In genomic region chr7:27662490-27663205, GRCh38 we compare ENCODE assay signal across 1 cellular context.
TF ChIP-seq lines count a peak whose summit lies in the region.

HIBADH (minus strand) TSS chr7:27662883; CDS start chr7:27662788, 95 bp downstream.

TF ChIP-seq in K562, 482 proteins besides CTCF, POLR2A, EP300 and RAD21 (continued from another document and continues in another):
- TF ChIP-seq, protein P1, sequence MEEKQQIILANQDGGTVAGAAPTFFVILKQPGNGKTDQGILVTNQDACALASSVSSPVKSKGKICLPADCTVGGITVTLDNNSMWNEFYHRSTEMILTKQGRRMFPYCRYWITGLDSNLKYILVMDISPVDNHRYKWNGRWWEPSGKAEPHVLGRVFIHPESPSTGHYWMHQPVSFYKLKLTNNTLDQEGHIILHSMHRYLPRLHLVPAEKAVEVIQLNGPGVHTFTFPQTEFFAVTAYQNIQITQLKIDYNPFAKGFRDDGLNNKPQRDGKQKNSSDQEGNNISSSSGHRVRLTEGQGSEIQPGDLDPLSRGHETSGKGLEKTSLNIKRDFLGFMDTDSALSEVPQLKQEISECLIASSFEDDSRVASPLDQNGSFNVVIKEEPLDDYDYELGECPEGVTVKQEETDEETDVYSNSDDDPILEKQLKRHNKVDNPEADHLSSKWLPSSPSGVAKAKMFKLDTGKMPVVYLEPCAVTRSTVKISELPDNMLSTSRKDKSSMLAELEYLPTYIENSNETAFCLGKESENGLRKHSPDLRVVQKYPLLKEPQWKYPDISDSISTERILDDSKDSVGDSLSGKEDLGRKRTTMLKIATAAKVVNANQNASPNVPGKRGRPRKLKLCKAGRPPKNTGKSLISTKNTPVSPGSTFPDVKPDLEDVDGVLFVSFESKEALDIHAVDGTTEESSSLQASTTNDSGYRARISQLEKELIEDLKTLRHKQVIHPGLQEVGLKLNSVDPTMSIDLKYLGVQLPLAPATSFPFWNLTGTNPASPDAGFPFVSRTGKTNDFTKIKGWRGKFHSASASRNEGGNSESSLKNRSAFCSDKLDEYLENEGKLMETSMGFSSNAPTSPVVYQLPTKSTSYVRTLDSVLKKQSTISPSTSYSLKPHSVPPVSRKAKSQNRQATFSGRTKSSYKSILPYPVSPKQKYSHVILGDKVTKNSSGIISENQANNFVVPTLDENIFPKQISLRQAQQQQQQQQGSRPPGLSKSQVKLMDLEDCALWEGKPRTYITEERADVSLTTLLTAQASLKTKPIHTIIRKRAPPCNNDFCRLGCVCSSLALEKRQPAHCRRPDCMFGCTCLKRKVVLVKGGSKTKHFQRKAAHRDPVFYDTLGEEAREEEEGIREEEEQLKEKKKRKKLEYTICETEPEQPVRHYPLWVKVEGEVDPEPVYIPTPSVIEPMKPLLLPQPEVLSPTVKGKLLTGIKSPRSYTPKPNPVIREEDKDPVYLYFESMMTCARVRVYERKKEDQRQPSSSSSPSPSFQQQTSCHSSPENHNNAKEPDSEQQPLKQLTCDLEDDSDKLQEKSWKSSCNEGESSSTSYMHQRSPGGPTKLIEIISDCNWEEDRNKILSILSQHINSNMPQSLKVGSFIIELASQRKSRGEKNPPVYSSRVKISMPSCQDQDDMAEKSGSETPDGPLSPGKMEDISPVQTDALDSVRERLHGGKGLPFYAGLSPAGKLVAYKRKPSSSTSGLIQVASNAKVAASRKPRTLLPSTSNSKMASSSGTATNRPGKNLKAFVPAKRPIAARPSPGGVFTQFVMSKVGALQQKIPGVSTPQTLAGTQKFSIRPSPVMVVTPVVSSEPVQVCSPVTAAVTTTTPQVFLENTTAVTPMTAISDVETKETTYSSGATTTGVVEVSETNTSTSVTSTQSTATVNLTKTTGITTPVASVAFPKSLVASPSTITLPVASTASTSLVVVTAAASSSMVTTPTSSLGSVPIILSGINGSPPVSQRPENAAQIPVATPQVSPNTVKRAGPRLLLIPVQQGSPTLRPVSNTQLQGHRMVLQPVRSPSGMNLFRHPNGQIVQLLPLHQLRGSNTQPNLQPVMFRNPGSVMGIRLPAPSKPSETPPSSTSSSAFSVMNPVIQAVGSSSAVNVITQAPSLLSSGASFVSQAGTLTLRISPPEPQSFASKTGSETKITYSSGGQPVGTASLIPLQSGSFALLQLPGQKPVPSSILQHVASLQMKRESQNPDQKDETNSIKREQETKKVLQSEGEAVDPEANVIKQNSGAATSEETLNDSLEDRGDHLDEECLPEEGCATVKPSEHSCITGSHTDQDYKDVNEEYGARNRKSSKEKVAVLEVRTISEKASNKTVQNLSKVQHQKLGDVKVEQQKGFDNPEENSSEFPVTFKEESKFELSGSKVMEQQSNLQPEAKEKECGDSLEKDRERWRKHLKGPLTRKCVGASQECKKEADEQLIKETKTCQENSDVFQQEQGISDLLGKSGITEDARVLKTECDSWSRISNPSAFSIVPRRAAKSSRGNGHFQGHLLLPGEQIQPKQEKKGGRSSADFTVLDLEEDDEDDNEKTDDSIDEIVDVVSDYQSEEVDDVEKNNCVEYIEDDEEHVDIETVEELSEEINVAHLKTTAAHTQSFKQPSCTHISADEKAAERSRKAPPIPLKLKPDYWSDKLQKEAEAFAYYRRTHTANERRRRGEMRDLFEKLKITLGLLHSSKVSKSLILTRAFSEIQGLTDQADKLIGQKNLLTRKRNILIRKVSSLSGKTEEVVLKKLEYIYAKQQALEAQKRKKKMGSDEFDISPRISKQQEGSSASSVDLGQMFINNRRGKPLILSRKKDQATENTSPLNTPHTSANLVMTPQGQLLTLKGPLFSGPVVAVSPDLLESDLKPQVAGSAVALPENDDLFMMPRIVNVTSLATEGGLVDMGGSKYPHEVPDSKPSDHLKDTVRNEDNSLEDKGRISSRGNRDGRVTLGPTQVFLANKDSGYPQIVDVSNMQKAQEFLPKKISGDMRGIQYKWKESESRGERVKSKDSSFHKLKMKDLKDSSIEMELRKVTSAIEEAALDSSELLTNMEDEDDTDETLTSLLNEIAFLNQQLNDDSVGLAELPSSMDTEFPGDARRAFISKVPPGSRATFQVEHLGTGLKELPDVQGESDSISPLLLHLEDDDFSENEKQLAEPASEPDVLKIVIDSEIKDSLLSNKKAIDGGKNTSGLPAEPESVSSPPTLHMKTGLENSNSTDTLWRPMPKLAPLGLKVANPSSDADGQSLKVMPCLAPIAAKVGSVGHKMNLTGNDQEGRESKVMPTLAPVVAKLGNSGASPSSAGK (IDR thresholded peaks at IDR 0.05) = peak; percentile 22; the same call in 1 of the 2 replicates
- TF ChIP-seq, protein P2, sequence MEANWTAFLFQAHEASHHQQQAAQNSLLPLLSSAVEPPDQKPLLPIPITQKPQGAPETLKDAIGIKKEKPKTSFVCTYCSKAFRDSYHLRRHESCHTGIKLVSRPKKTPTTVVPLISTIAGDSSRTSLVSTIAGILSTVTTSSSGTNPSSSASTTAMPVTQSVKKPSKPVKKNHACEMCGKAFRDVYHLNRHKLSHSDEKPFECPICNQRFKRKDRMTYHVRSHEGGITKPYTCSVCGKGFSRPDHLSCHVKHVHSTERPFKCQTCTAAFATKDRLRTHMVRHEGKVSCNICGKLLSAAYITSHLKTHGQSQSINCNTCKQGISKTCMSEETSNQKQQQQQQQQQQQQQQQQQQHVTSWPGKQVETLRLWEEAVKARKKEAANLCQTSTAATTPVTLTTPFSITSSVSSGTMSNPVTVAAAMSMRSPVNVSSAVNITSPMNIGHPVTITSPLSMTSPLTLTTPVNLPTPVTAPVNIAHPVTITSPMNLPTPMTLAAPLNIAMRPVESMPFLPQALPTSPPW (CRISPR knock-in tag; IDR thresholded peaks at IDR 0.05) = peak; percentile 91
- TF ChIP-seq ARNT (IDR thresholded peaks at IDR 0.05) (no peak), RBM14 (IDR thresholded peaks at IDR 0.05; ENCODE audit: borderline replicate concordance, insufficient read depth, low read depth, low read length) (0 out of 2 replicates have a peak, but pooled peaks have one; percentile 71), ZNF311 (CRISPR knock-in tag; IDR thresholded peaks at IDR 0.05) (no peak), NR2C1 (IDR thresholded peaks at IDR 0.05) (no peak), NR2C1 (tag; IDR thresholded peaks at IDR 0.05) (no peak), TBP (optimal IDR thresholded peaks at IDR 0.05; ENCODE audit: low read depth, low read length) (peak; percentile 93), TGIF2 (CRISPR knock-in tag; IDR thresholded peaks at IDR 0.05) (0 out of 2 replicates have a peak, but pooled peaks have one; percentile 29), ZNF232 (CRISPR knock-in tag; IDR thresholded peaks at IDR 0.05) (peak; percentile 83), SAFB2 (IDR thresholded peaks at IDR 0.05; ENCODE audit: borderline replicate concordance, low read depth, low read length, severe bottlenecking) (no peak), RFX5 (IDR thresholded peaks at IDR 0.05; ENCODE audit: low read depth, low read length) (no peak; the same call in 1 of the 2 replicates), ILF3 (IDR thresholded peaks at IDR 0.05; ENCODE audit: borderline replicate concordance) (no peak), AFF4 (CRISPR knock-in tag; IDR thresholded peaks at IDR 0.05) (peak; percentile 68), MTA3 (IDR thresholded peaks at IDR 0.05; ENCODE audit: borderline replicate concordance) (peak; percentile 96), XRCC3 (IDR thresholded peaks at IDR 0.05) (no peak), KLF13 (tag; IDR thresholded peaks at IDR 0.05; ENCODE audit: borderline replicate concordance, low read depth) (peak; percentile 40; the same call in 1 of the 2 replicates), ARID1B (IDR thresholded peaks at IDR 0.05) (no peak), BRD4 (IDR thresholded peaks at IDR 0.05) (peak; percentile 63; the same call in 1 of the 2 replicates), FOXA3 (CRISPR knock-in tag; conservative IDR thresholded peaks at IDR 0.05 in 1 of 2, IDR thresholded peaks at IDR 0.05 in 1 of 2) (peak; percentile 99 to 100), FIP1L1 (IDR thresholded peaks at IDR 0.05; ENCODE audit: low read depth, low read length, poor library complexity, severe bottlenecking) (peak; percentile 73), ZNF695 (CRISPR knock-in tag; IDR thresholded peaks at IDR 0.05) (no peak), RCOR1 (IDR thresholded peaks at IDR 0.05; ENCODE audit: borderline replicate concordance in 1 of 2, low read depth in 2 of 2, low read length in 2 of 2) (peak in 1 of 2 experiments; percentile 73; a peak in 1 of 4 replicates), TEAD4 (IDR thresholded peaks at IDR 0.05; ENCODE audit: low read length) (peak; percentile 64), TEAD4 (CRISPR knock-in tag; IDR thresholded peaks at IDR 0.05; ENCODE audit: borderline replicate concordance) (no peak), EP400 (IDR thresholded peaks at IDR 0.05) (peak; percentile 72), PHF8 (IDR thresholded peaks at IDR 0.05; ENCODE audit: borderline replicate concordance, low read length) (peak; percentile 91; the same call in 1 of the 2 replicates), NRF1 (conservative IDR thresholded peaks at IDR 0.05 in 1 of 2, IDR thresholded peaks at IDR 0.05 in 1 of 2) (peak; percentile 92 to 94), NFYB (IDR thresholded peaks at IDR 0.05; ENCODE audit: extremely low read depth, insufficient read length) (peak; percentile 96), ZNF23 (CRISPR knock-in tag; IDR thresholded peaks at IDR 0.05) (no peak), IRF1 (CRISPR knock-in tag; IDR thresholded peaks at IDR 0.05; ENCODE audit: borderline replicate concordance) (no peak)
- TF ChIP-seq, protein P3, sequence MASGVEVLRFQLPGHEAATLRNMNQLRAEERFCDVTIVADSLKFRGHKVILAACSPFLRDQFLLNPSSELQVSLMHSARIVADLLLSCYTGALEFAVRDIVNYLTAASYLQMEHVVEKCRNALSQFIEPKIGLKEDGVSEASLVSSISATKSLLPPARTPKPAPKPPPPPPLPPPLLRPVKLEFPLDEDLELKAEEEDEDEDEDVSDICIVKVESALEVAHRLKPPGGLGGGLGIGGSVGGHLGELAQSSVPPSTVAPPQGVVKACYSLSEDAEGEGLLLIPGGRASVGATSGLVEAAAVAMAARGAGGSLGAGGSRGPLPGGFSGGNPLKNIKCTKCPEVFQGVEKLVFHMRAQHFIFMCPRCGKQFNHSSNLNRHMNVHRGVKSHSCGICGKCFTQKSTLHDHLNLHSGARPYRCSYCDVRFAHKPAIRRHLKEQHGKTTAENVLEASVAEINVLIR (CRISPR knock-in tag; IDR thresholded peaks at IDR 0.05) = peak; percentile 78
- TF ChIP-seq, protein P4, sequence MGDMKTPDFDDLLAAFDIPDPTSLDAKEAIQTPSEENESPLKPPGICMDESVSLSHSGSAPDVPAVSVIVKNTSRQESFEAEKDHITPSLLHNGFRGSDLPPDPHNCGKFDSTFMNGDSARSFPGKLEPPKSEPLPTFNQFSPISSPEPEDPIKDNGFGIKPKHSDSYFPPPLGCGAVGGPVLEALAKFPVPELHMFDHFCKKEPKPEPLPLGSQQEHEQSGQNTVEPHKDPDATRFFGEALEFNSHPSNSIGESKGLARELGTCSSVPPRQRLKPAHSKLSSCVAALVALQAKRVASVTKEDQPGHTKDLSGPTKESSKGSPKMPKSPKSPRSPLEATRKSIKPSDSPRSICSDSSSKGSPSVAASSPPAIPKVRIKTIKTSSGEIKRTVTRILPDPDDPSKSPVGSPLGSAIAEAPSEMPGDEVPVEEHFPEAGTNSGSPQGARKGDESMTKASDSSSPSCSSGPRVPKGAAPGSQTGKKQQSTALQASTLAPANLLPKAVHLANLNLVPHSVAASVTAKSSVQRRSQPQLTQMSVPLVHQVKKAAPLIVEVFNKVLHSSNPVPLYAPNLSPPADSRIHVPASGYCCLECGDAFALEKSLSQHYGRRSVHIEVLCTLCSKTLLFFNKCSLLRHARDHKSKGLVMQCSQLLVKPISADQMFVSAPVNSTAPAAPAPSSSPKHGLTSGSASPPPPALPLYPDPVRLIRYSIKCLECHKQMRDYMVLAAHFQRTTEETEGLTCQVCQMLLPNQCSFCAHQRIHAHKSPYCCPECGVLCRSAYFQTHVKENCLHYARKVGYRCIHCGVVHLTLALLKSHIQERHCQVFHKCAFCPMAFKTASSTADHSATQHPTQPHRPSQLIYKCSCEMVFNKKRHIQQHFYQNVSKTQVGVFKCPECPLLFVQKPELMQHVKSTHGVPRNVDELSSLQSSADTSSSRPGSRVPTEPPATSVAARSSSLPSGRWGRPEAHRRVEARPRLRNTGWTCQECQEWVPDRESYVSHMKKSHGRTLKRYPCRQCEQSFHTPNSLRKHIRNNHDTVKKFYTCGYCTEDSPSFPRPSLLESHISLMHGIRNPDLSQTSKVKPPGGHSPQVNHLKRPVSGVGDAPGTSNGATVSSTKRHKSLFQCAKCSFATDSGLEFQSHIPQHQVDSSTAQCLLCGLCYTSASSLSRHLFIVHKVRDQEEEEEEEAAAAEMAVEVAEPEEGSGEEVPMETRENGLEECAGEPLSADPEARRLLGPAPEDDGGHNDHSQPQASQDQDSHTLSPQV (IDR thresholded peaks at IDR 0.05) = no peak
- TF ChIP-seq, protein P5, sequence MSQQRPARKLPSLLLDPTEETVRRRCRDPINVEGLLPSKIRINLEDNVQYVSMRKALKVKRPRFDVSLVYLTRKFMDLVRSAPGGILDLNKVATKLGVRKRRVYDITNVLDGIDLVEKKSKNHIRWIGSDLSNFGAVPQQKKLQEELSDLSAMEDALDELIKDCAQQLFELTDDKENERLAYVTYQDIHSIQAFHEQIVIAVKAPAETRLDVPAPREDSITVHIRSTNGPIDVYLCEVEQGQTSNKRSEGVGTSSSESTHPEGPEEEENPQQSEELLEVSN (IDR thresholded peaks at IDR 0.05; ENCODE audit: borderline replicate concordance in 1 of 2, extremely low read depth in 1 of 2, insufficient read depth in 1 of 2, insufficient read length in 1 of 2, low read depth in 1 of 2, low read length in 1 of 2, poor library complexity in 1 of 2, severe bottlenecking in 1 of 2) = peak; percentile 79 to 87
